Comparison of ENCODE assay signal across 2 cellular contexts in genomic region chr19:50549927-50550593, GRCh38.
TF ChIP-seq lines count a peak whose summit lies in the region.

No MANE protein-coding gene starts in this region.

TF ChIP-seq in HepG2, 621 proteins besides CTCF, POLR2A, EP300 and RAD21:
- no peak for TF ChIP-seq ZNF251 (CRISPR knock-in tag; IDR thresholded peaks at IDR 0.05)
- TF ChIP-seq ZNF629 (CRISPR knock-in tag; conservative IDR thresholded peaks at IDR 0.05) = 0 out of 2 replicates have a peak, but pooled peaks have one; percentile 16
- TF ChIP-seq BCLAF1 (IDR thresholded peaks at IDR 0.05) = no peak

TF ChIP-seq in SK-N-SH, 30 proteins besides CTCF, POLR2A, EP300 and RAD21:
- TF ChIP-seq CHD2 (IDR thresholded peaks at IDR 0.05; ENCODE audit: low read length, partially characterized antibody) (no peak), MAX (IDR thresholded peaks at IDR 0.05; ENCODE audit: low read depth) (no peak), RFX5 (IDR thresholded peaks at IDR 0.05; ENCODE audit: low read length) (no peak), FOSL2 (IDR thresholded peaks at IDR 0.05; ENCODE audit: borderline replicate concordance, low read depth) (no peak), USF2 (IDR thresholded peaks at IDR 0.05; ENCODE audit: borderline replicate concordance, low read depth, low read length) (no peak), ZBTB33 (IDR thresholded peaks at IDR 0.05; ENCODE audit: borderline replicate concordance, low read depth) (no peak), PBX3 (IDR thresholded peaks at IDR 0.05) (no peak), SMC3 (IDR thresholded peaks at IDR 0.05; ENCODE audit: low read depth, low read length) (no peak), MEF2A (IDR thresholded peaks at IDR 0.05; ENCODE audit: borderline replicate concordance, low read depth) (no peak), TEAD4 (IDR thresholded peaks at IDR 0.05; ENCODE audit: borderline replicate concordance, insufficient read depth) (no peak), FOXM1 (IDR thresholded peaks at IDR 0.05; ENCODE audit: low read depth) (no peak), EZH2phosphoT487 (IDR thresholded peaks at IDR 0.05; ENCODE audit: borderline replicate concordance, low read depth) (no peak), ELF1 (IDR thresholded peaks at IDR 0.05) (no peak), RCOR1 (IDR thresholded peaks at IDR 0.05; ENCODE audit: low read length) (no peak), SIN3A (IDR thresholded peaks at IDR 0.05; ENCODE audit: borderline replicate concordance, low read depth, low read length) (no peak)
